13 cellular contexts compared by ENCODE assay signal in the genomic region with DNA sequence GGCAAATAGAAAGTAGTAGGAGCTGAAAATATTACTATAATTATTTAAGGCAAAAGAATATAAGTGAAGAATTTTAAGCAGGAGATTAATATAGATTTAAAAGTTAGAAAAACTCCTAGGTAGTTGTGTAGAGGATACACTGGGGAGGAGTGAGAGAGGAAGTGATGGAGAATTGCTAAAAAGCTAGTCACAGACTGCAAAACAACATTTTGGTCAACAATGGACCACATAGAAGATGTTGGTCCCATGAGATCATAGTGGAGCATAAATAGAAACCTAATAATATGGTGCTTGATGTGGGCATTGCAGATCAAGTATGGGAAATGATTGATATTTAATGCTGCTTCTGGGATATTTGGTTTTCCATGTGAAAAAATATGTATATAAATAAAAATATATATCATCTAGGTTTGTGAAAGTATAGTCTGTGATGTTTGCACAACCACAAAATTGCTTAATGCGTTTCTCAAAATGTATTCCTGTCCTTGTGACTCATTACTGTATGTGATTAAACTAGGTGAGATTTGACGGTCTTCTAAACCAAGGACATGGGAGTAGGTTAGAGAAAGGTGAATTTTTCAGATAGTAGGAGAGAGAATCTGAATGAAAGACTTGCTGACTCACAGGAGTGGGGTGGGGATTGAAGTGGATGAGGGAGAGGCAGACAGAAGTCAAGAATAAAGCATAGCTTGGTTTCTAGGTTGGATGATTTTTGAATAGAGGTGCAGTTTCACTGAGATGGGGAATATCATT.
DNase-seq lines count a peak whose midpoint lies in the region; ATAC-seq and TF ChIP-seq lines count a peak whose summit lies in the region.
"Had no signal": no experiment of that assay in that cellular context is flagged by ENCODE, and none has a peak within 500 bp of the region (broad histone marks: within the 10 kb centered on the region; RNA-seq: fewer than 3 reads in every experiment).

No MANE protein-coding gene starts in this region.

- no peak overlapping the region for H3K27ac ChIP-seq in left ventricle myocardium inferior (replicated peaks)
- H3K27ac ChIP-seq: SJSA1 had no signal

- no peaks in the 10 kb centered on the region for H3K36me3 ChIP-seq in left ventricle myocardium inferior
- H3K36me3 ChIP-seq: SJSA1 had no signal

- H3K9me3 ChIP-seq in left ventricle myocardium inferior (replicated peaks), result no peaks in the 10 kb centered on the region
- H3K9me3 ChIP-seq: SJSA1 had no signal

- H3K27me3 ChIP-seq in left ventricle myocardium inferior (ENCODE audit: low read depth), result no peaks in the 10 kb centered on the region
- H3K27me3 ChIP-seq: SJSA1 had no signal

- peak; percentile 63 for ATAC-seq in GM18907 (IDR thresholded peaks at IDR 0.05; ENCODE audit: unreplicated experiment)
- peak; percentile 50 for ATAC-seq in HG03139 (IDR thresholded peaks at IDR 0.05; ENCODE audit: unreplicated experiment)
- ATAC-seq in GM21447 (IDR thresholded peaks at IDR 0.05; ENCODE audit: unreplicated experiment), result no peak
- ATAC-seq in HG03571 (IDR thresholded peaks at IDR 0.05; ENCODE audit: unreplicated experiment), result no peak

- H3K4me3 ChIP-seq in astrocyte of the spinal cord (ENCODE audit: low read depth, low read length), result no peak overlapping the region
- no peak overlapping the region for H3K4me3 ChIP-seq in left ventricle myocardium inferior
- H3K4me3 ChIP-seq: SJSA1 had no signal

- H3K4me1 ChIP-seq in left ventricle myocardium inferior, result no peaks in the 10 kb centered on the region
- H3K4me1 ChIP-seq: SJSA1 had no signal

- in situ Hi-C loops in astrocyte of the spinal cord (cut with HindIII; ENCODE audit: low sequenced_read_pairs), result no loop called here

- DNase-seq in AG08396 (ENCODE audit: low spot score), result peak; percentile 10
- peak; percentile 40 for DNase-seq in astrocyte of the spinal cord (ENCODE audit: low read depth, low spot score)
- DNase-seq in NCI-H187 (lab: John Stamatoyannopoulos, UW), result no peak
- no peak for DNase-seq in left ventricle myocardium inferior
- DNase-seq: amygdala, kidney, NCI-H446 treated with DMSO at 0.1 percent for 48 hours, occipital lobe had no signal

- intact Hi-C loops in left ventricle myocardium inferior (cut with micrococcal nuclease), result no loop called here

- TF ChIP-seq CTCF in astrocyte of the spinal cord (IDR thresholded peaks at IDR 0.05; ENCODE audit: low read depth, low read length), result no peak
- TF ChIP-seq CTCF in left ventricle myocardium inferior (IDR thresholded peaks at IDR 0.05; ENCODE audit: borderline replicate concordance), result no peak

Comparison
In these comparisons a context has a peak if more than half of its experiments do, and no peak if none do; other contexts are left out.
1. DNase-seq: peak in AG08396 (single experiment) and astrocyte of the spinal cord (single experiment); none in NCI-H187 (0 of 2) and left ventricle myocardium inferior (single experiment).
2. ATAC-seq: peak in GM18907 (single experiment) and HG03139 (single experiment); none in GM21447 (single experiment) and HG03571 (single experiment).